Comparison of ENCODE assay signal across 8 cellular contexts in genomic region chr7:6990439-6991152, GRCh38.
DNase-seq lines count a peak whose midpoint lies in the region; ATAC-seq, FAIRE-seq and TF ChIP-seq lines count a peak whose summit lies in the region.
"Not testable (repeated sequence)": the region's sequence is repeated elsewhere in the genome, so short reads cannot be mapped to it uniquely, and the experiment has no call there.

No MANE protein-coding gene starts in this region.

- peaks cover 15% of the 10 kb centered on the region for H3K4me1 Mint-ChIP-seq in CD4-positive, alpha-beta T cell (ENCODE audit: low read depth)
- peaks cover 13% of the 10 kb centered on the region for H3K4me1 Mint-ChIP-seq in activated CD4-positive, alpha-beta T cell treated with anti-CD3 and anti-CD28 coated beads, Interleukin-2, amount 10 ng/mL, durations not matched to agents 24 days and 14 days
- H3K4me1 Mint-ChIP-seq in stimulated activated naive CD8-positive, alpha-beta T cell treated with anti-CD3 and anti-CD28 coated beads, Interleukin-15, amount 100 ng/mL, for 72 hours, result peaks cover 14% of the 10 kb centered on the region

- in situ Hi-C loops in K562 (cut with MboI), result not testable (repeated sequence)

- not testable (repeated sequence) for H3K27me3 ChIP-seq in CD4-positive, alpha-beta T cell (ENCODE audit: control insufficient read depth, insufficient read depth, low read length); Peyer's patch; K562 (ENCODE audit: control insufficient read depth in 2 of 2, insufficient read depth in 2 of 2, low read length in 2 of 2); mucosa of stomach (ENCODE audit: control insufficient read depth, insufficient read depth, low read length)

- not testable (repeated sequence) for H3K9me3 ChIP-seq in CD4-positive, alpha-beta T cell (ENCODE audit: control insufficient read depth, low read length); Peyer's patch; K562 (replicated peaks; ENCODE audit: control insufficient read depth, insufficient read depth, low read depth, low read length); mucosa of stomach (ENCODE audit: control insufficient read depth, low read length)

- peak in 1 of 2 donors; percentile 48 for TF ChIP-seq POLR2A in Peyer's patch (IDR thresholded peaks at IDR 0.05)
- TF ChIP-seq POLR2A in K562 (conservative IDR thresholded peaks at IDR 0.05), result not testable (repeated sequence)

- DNase-seq in CD4-positive, alpha-beta T cell; activated CD4-positive, alpha-beta T cell treated with anti-CD3 and anti-CD28 coated beads, Interleukin-2, amount 10 ng/mL, durations not matched to agents 24 days and 14 days; K562 (ENCODE audit: extremely low read depth in 1 of 4, low spot score in 3 of 4); stimulated activated naive CD8-positive, alpha-beta T cell treated with anti-CD3 and anti-CD28 coated beads, Interleukin-15, amount 100 ng/mL, for 72 hours: not testable (repeated sequence)
- DNase-seq in H4 (ENCODE audit: low spot score) (peak; percentile 39), Peyer's patch (peak in 1 of 3 donors; percentile 52), glomerular visceral epithelial cell (ENCODE audit: extremely low spot score) (peak; percentile 56)

- TF ChIP-seq EP300 in K562 (IDR thresholded peaks at IDR 0.05; ENCODE audit: low read length), result not testable (repeated sequence)

- H3K9ac ChIP-seq in K562 (ENCODE audit: insufficient read depth in 1 of 2, low read depth in 2 of 2, low read length in 2 of 2), result not testable (repeated sequence)
- H3K9ac ChIP-seq in mucosa of stomach (ENCODE audit: low read length), result peak overlapping the region; percentile 40

- peak overlapping the region in 2 of 4 donors; percentile 31 to 52 for H3K4me3 ChIP-seq in Peyer's patch
- H3K4me3 ChIP-seq in K562; mucosa of stomach (ENCODE audit: low read length): not testable (repeated sequence)

- ATAC-seq in CD4-positive, alpha-beta T cell (ENCODE audit: poor library complexity); K562; stimulated activated naive CD8-positive, alpha-beta T cell treated with anti-CD3 and anti-CD28 coated beads, Interleukin-15, amount 100 ng/mL, for 72 hours: not testable (repeated sequence)

- TF ChIP-seq CTCF in CD4-positive, alpha-beta T cell (IDR thresholded peaks at IDR 0.05); Peyer's patch (IDR thresholded peaks at IDR 0.05); K562 (IDR thresholded peaks at IDR 0.05 in 2 of 3, conservative IDR thresholded peaks at IDR 0.05 in 1 of 3; ENCODE audit: insufficient read depth in 2 of 3, low read depth in 1 of 3, low read length in 3 of 3): not testable (repeated sequence)

- H3K4me1 ChIP-seq in Peyer's patch, result not testable (repeated sequence)
- H3K4me1 ChIP-seq in K562 (replicated peaks in 1 of 2; ENCODE audit: control insufficient read depth in 2 of 2, insufficient read depth in 2 of 2, low read length in 2 of 2) (peaks cover 3 to 15% of the 10 kb centered on the region in 2 experiments; a peak in 4 of 5 replicates), mucosa of stomach (ENCODE audit: control insufficient read depth, insufficient read depth, low read length) (peaks cover 16% of the 10 kb centered on the region)

- peak overlapping the region; percentile 88 for H2AFZ ChIP-seq in K562 (ENCODE audit: low read depth, low read length)

- CTCF ChIA-PET in CD4-positive, alpha-beta T cell (lab: Charles Lee); K562 (lab: Yijun Ruan, JAX; ENCODE audit: low intra/inter-chr PET ratio): not testable (repeated sequence)

- not testable (repeated sequence) for H3K9me3 Mint-ChIP-seq in CD4-positive, alpha-beta T cell; activated CD4-positive, alpha-beta T cell treated with anti-CD3 and anti-CD28 coated beads, Interleukin-2, amount 10 ng/mL, durations not matched to agents 24 days and 14 days; stimulated activated naive CD8-positive, alpha-beta T cell treated with anti-CD3 and anti-CD28 coated beads, Interleukin-15, amount 100 ng/mL, for 72 hours

- H3K4me2 ChIP-seq in K562 (ENCODE audit: insufficient read depth, low read length), result peak overlapping the region; percentile 54; the same call in 1 of the 2 replicates

- not testable (repeated sequence) for H3K79me2 ChIP-seq in K562 (ENCODE audit: control insufficient read depth, insufficient read depth, low read length)

- POLR2A ChIA-PET in CD4-positive, alpha-beta T cell (lab: Charles Lee), result interaction anchor here (1.2 to 1.4 kb wide), 3 partner anchors 52 to 650 kb away, joined by 3 to 5 read pairs (median 4); partner anchors contain the start of genes C1GALT1 and UMAD1
- POLR2A ChIA-PET in K562 (lab: Yijun Ruan, JAX), result not testable (repeated sequence)

- not testable (repeated sequence) for H4K20me1 ChIP-seq in K562 (replicated peaks; ENCODE audit: control insufficient read depth, insufficient read depth, low read length)

- TF ChIP-seq RAD21 in K562 (CRISPR knock-in tag; conservative IDR thresholded peaks at IDR 0.05 in 1 of 2, IDR thresholded peaks at IDR 0.05 in 1 of 2), result not testable (repeated sequence)

- H3K27ac Mint-ChIP-seq in CD4-positive, alpha-beta T cell, result peak overlapping the region; percentile 84
- not testable (repeated sequence) for H3K27ac Mint-ChIP-seq in activated CD4-positive, alpha-beta T cell treated with anti-CD3 and anti-CD28 coated beads, Interleukin-2, amount 10 ng/mL, durations not matched to agents 24 days and 14 days
- H3K27ac Mint-ChIP-seq in stimulated activated naive CD8-positive, alpha-beta T cell treated with anti-CD3 and anti-CD28 coated beads, Interleukin-15, amount 100 ng/mL, for 72 hours, result peak overlapping the region; percentile 75 to 87

- H3K27ac ChIP-seq in CD4-positive, alpha-beta T cell (ENCODE audit: low read depth, low read length), result not testable (repeated sequence)
- H3K27ac ChIP-seq in Peyer's patch (peak overlapping the region in 3 of 4 donors; percentile 46 to 86 (median 67)), K562 (ENCODE audit: extremely low read depth, low read depth, low read length) (peak overlapping the region; percentile 19; the same call in 1 of the 3 replicates)

- H3K27me3 Mint-ChIP-seq in CD4-positive, alpha-beta T cell; activated CD4-positive, alpha-beta T cell treated with anti-CD3 and anti-CD28 coated beads, Interleukin-2, amount 10 ng/mL, durations not matched to agents 24 days and 14 days; stimulated activated naive CD8-positive, alpha-beta T cell treated with anti-CD3 and anti-CD28 coated beads, Interleukin-15, amount 100 ng/mL, for 72 hours: not testable (repeated sequence)

- peak overlapping the region; percentile 74 for H3K4me3 Mint-ChIP-seq in CD4-positive, alpha-beta T cell
- H3K4me3 Mint-ChIP-seq in activated CD4-positive, alpha-beta T cell treated with anti-CD3 and anti-CD28 coated beads, Interleukin-2, amount 10 ng/mL, durations not matched to agents 24 days and 14 days, result peak overlapping the region; percentile 16
- peak overlapping the region; percentile 12 to 46 for H3K4me3 Mint-ChIP-seq in stimulated activated naive CD8-positive, alpha-beta T cell treated with anti-CD3 and anti-CD28 coated beads, Interleukin-15, amount 100 ng/mL, for 72 hours

- WGBS in K562 (ENCODE audit: insufficient coverage, low coverage, missing lambda C conversion rate), result 13% methylated on average over 6 of the region's 7 CpGs

- H3K36me3 ChIP-seq in Peyer's patch; K562 (ENCODE audit: control insufficient read depth, insufficient read depth, low read length); mucosa of stomach (ENCODE audit: control insufficient read depth, insufficient read depth, low read length): not testable (repeated sequence)

- intact Hi-C loops in CD4-positive, alpha-beta T cell (cut with DNase I, micrococcal nuclease); activated CD4-positive, alpha-beta T cell treated with anti-CD3 and anti-CD28 coated beads, Interleukin-2, amount 10 ng/mL, durations not matched to agents 24 days and 14 days (cut with micrococcal nuclease): not testable (repeated sequence)
- intact Hi-C loops in K562 (cut with micrococcal nuclease), result loop anchor here (10.0 kb wide), 2 partner anchors 54 to 194 kb away; partner anchors contain the start of gene C1GALT1

- not testable (repeated sequence) for H3K9me1 ChIP-seq in K562 (ENCODE audit: control insufficient read depth, insufficient read depth, low read length)

- not testable (repeated sequence) for FAIRE-seq in K562 (lab: Jason Lieb, UNC)

- not testable (repeated sequence) for BruUV-seq in K562 (replicated peaks; lab: Mats Ljungman, UMichigan)

- H3K36me3 Mint-ChIP-seq in CD4-positive, alpha-beta T cell (ENCODE audit: low read depth); activated CD4-positive, alpha-beta T cell treated with anti-CD3 and anti-CD28 coated beads, Interleukin-2, amount 10 ng/mL, durations not matched to agents 24 days and 14 days (ENCODE audit: low read depth): not testable (repeated sequence)

Comparison
In these comparisons a context has a peak if more than half of its experiments do, and no peak if none do; other contexts are left out.
1. H3K4me3 Mint-ChIP-seq: peak in every context shown above with its lines; median percentile 74 in CD4-positive, alpha-beta T cell; 29 in stimulated activated naive CD8-positive, alpha-beta T cell treated with anti-CD3 and anti-CD28 coated beads, Interleukin-15, amount 100 ng/mL, for 72 hours; 16 in activated CD4-positive, alpha-beta T cell treated with anti-CD3 and anti-CD28 coated beads, Interleukin-2, amount 10 ng/mL, durations not matched to agents 24 days and 14 days.